8 cellular contexts compared by ENCODE assay signal in the genomic region with DNA sequence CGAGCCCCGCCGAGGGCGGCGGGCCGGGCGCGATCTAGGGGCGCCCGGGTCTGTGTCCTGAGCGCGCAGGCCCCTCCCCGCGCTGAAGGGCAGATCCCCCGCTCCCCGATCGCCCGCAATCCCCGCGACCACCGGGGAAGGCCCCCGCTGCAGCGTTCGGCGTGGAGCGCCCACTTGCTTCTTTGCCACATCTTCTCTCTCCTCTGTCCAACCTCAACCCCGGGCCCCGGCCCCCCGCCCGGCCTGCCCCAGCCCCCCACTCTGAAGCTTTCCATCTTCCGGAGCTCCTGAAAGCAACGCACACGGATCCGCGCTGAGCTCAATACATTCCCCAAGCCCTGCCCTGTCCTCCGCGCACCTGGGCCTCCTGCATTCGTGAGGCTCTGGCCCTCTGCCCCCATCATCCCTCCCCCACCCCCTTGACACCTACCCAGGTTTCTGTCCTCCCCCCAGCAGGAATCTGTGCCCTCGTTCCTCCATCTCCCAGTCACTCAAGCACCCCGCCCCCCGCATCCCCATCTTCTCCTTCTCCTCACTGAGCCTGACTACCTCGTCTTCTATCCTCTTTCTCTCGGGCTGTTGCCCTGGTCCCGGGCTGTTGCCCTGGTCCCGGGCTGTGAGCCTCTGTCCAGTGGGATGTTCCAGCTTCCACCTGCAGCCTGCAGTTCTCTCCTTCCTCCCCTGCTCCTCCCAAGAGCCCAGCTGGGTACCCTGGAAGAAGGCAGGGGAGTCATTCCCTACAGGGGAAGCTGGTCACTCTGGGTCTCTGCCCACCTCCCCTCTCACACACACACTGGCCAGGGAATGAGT. TPM values are rescaled to one million over a fixed set of nuclear protein-coding genes. Genes with fewer than 3 reads are reported as not detected.
DNase-seq lines count a peak whose midpoint lies in the region; ATAC-seq, FAIRE-seq and TF ChIP-seq lines count a peak whose summit lies in the region.

No MANE protein-coding gene starts in this region.

- H3K27ac ChIP-seq in astrocyte (ENCODE audit: low read depth, low read length) (no peak overlapping the region), right lobe of liver (no peak overlapping the region)

- H3K4me3 ChIP-seq in astrocyte (ENCODE audit: insufficient read depth, low read depth, low read length) (peak overlapping the region; percentile 56), right lobe of liver (peak overlapping the region in 2 of 3 donors; percentile 32 to 46)

- H3K4me1 ChIP-seq in astrocyte (ENCODE audit: insufficient read depth, low read length): peaks cover 40% of the 10 kb centered on the region
- H3K4me1 ChIP-seq in right lobe of liver: peaks cover 0 to 3% (median 0%) of the 10 kb centered on the region in 4 donors

- no peak for DNase-seq in activated naive CD4-positive, alpha-beta T cell treated with anti-CD3 and anti-CD28 coated beads for 36 hours
- no peak for DNase-seq in activated naive CD4-positive, alpha-beta T cell (lab: John Stamatoyannopoulos, UW)
- DNase-seq in astrocyte (ENCODE audit: low read depth) (no peak), right lobe of liver (no peak), type B pancreatic cell (ENCODE audit: extremely low spot score, unreplicated experiment) (no peak), activated gamma-delta T cell treated with Interleukin-2 at 50 U/mL for 16 hours (no peak), DMS153 treated with DMSO at 0.1 percent for 48 hours (lab: John Stamatoyannopoulos, UW; ENCODE audit: unreplicated experiment) (no peak)
- DNase-seq in activated CD4-positive, CD25-positive, alpha-beta regulatory T cell treated with anti-CD3 and anti-CD28 coated beads, Interleukin-2, amount 50 U/mL, for 72 hours: no peak

- FAIRE-seq in astrocyte (lab: Jason Lieb, UNC): no peak

- peak overlapping the region; percentile 72 for H3K4me3 Mint-ChIP-seq in activated naive CD4-positive, alpha-beta T cell treated with anti-CD3 and anti-CD28 coated beads for 36 hours
- peak overlapping the region; percentile 86 for H3K4me3 Mint-ChIP-seq in astrocyte (ENCODE audit: unreplicated experiment)
- peak overlapping the region; percentile 85 for H3K4me3 Mint-ChIP-seq in type B pancreatic cell

- H3K9ac ChIP-seq in astrocyte (ENCODE audit: low read length): peak overlapping the region; percentile 71

- peaks cover 12% of the 10 kb centered on the region for H3K4me1 Mint-ChIP-seq in activated naive CD4-positive, alpha-beta T cell treated with anti-CD3 and anti-CD28 coated beads for 36 hours (ENCODE audit: low read depth)
- H3K4me1 Mint-ChIP-seq in astrocyte (ENCODE audit: low read depth, unreplicated experiment) (peaks cover 40% of the 10 kb centered on the region), type B pancreatic cell (ENCODE audit: unreplicated experiment) (peaks cover 19% of the 10 kb centered on the region)

- WGBS in right lobe of liver (ENCODE audit: insufficient coverage, low coverage, low lambda C conversion rate, missing lambda C conversion rate): 9% methylated on average over 19 of the region's 45 CpGs

- H2AFZ ChIP-seq in astrocyte (ENCODE audit: low read depth, low read length): no peak overlapping the region

- H3K36me3 ChIP-seq in astrocyte (ENCODE audit: insufficient read depth, low read length) (no peaks in the 10 kb centered on the region), right lobe of liver (no peaks in the 10 kb centered on the region)

- peak overlapping the region; percentile 91 for H3K4me2 ChIP-seq in astrocyte (ENCODE audit: low read length)

- CTCF ChIA-PET in activated naive CD4-positive, alpha-beta T cell treated with anti-CD3 and anti-CD28 coated beads for 36 hours (lab: Charles Lee): interaction anchor here (0.9 kb wide), 2 partner anchors 9 to 39 kb away, joined by 3 to 4 read pairs; no protein-coding TSS in a partner anchor

- H3K36me3 Mint-ChIP-seq in activated naive CD4-positive, alpha-beta T cell treated with anti-CD3 and anti-CD28 coated beads for 36 hours (ENCODE audit: low read depth): no peaks in the 10 kb centered on the region
- peaks cover 3% of the 10 kb centered on the region for H3K36me3 Mint-ChIP-seq in astrocyte (ENCODE audit: low read depth, unreplicated experiment)
- no peaks in the 10 kb centered on the region for H3K36me3 Mint-ChIP-seq in type B pancreatic cell

- H4K20me1 ChIP-seq in astrocyte (ENCODE audit: insufficient read depth, low read length): no peaks in the 10 kb centered on the region

- intact Hi-C loops in activated naive CD4-positive, alpha-beta T cell treated with anti-CD3 and anti-CD28 coated beads for 36 hours (cut with micrococcal nuclease): no loop called here
- intact Hi-C loops in right lobe of liver (cut with DNase I): no loop called here

- no peak for TF ChIP-seq CTCF in astrocyte (IDR thresholded peaks at IDR 0.05; ENCODE audit: insufficient read depth, low read depth, low read length)
- TF ChIP-seq CTCF in right lobe of liver (IDR thresholded peaks at IDR 0.05): no peak
- TF ChIP-seq CTCF in type B pancreatic cell (conservative IDR thresholded peaks at IDR 0.05): no peak

- no peak for TF ChIP-seq POLR2A in right lobe of liver (IDR thresholded peaks at IDR 0.05)

- H3K79me2 ChIP-seq in astrocyte (ENCODE audit: insufficient read depth, low read length): peaks cover 25% of the 10 kb centered on the region

- no peak for ATAC-seq in right lobe of liver

- no peaks in the 10 kb centered on the region for H3K9me3 Mint-ChIP-seq in activated naive CD4-positive, alpha-beta T cell treated with anti-CD3 and anti-CD28 coated beads for 36 hours
- H3K9me3 Mint-ChIP-seq in astrocyte (ENCODE audit: unreplicated experiment) (no peaks in the 10 kb centered on the region), type B pancreatic cell (no peaks in the 10 kb centered on the region)

- H3K27me3 ChIP-seq in astrocyte (ENCODE audit: insufficient read depth, low read length) (no peaks in the 10 kb centered on the region), right lobe of liver (peaks cover 0 to 8% of the 10 kb centered on the region in 2 donors)

- H3K27me3 Mint-ChIP-seq in activated naive CD4-positive, alpha-beta T cell treated with anti-CD3 and anti-CD28 coated beads for 36 hours (ENCODE audit: low read depth): peaks cover 9% of the 10 kb centered on the region
- peaks cover 4% of the 10 kb centered on the region for H3K27me3 Mint-ChIP-seq in astrocyte (ENCODE audit: low read depth, unreplicated experiment)
- peaks cover 28% of the 10 kb centered on the region for H3K27me3 Mint-ChIP-seq in type B pancreatic cell

- no peak overlapping the region for H3K27ac Mint-ChIP-seq in activated naive CD4-positive, alpha-beta T cell treated with anti-CD3 and anti-CD28 coated beads for 36 hours
- peak overlapping the region; percentile 53 for H3K27ac Mint-ChIP-seq in astrocyte (ENCODE audit: unreplicated experiment)
- peak overlapping the region; percentile 48 for H3K27ac Mint-ChIP-seq in type B pancreatic cell

- no peaks in the 10 kb centered on the region for H3K9me3 ChIP-seq in astrocyte (ENCODE audit: insufficient read depth, low read depth, low read length)
- no peaks in the 10 kb centered on the region for H3K9me3 ChIP-seq in right lobe of liver

RNA-seq across cellular contexts. Expression of gene SPEG, which starts 7.8 kb away (rescaled TPM):
- total RNA-seq in activated naive CD4-positive, alpha-beta T cell treated with anti-CD3 and anti-CD28 coated beads for 36 hours: 1 to 10 TPM; 1.3 to 1.4 TPM
- total RNA-seq in astrocyte (71.2 and 76.1 TPM in 2 replicates), right lobe of liver (1 to 10 TPM in 1 of 6 experiments, under 1 TPM in 5; 0.24 to 1.5 (median 0.48) TPM), type B pancreatic cell (ENCODE audit: low replicate concordance) (11.5 and 49.4 TPM in 2 replicates)

RNA-seq across cellular contexts. Expression of gene DES, which starts 24.2 kb away (rescaled TPM):
- not detected for total RNA-seq in activated naive CD4-positive, alpha-beta T cell treated with anti-CD3 and anti-CD28 coated beads for 36 hours
- total RNA-seq in astrocyte: 5.2 and 5.4 TPM in 2 replicates
- total RNA-seq in right lobe of liver: 10 to 100 TPM in 1 of 6 experiments, 1 to 10 TPM in 5; 1.2 to 25.6 (median 2.5) TPM
- 1.4 and 9.3 TPM in 2 replicates for total RNA-seq in type B pancreatic cell (ENCODE audit: low replicate concordance)

RNA-seq across cellular contexts. Expression of gene DNPEP, which starts 54.7 kb away (rescaled TPM):
- 10 to 100 TPM; 67.1 to 74.2 TPM for total RNA-seq in activated naive CD4-positive, alpha-beta T cell treated with anti-CD3 and anti-CD28 coated beads for 36 hours
- total RNA-seq in astrocyte (44.8 and 53.9 TPM in 2 replicates), right lobe of liver (10 to 100 TPM; 37.1 to 60.2 (median 47.0) TPM), type B pancreatic cell (ENCODE audit: low replicate concordance) (54.1 and 56.1 TPM in 2 replicates)

RNA-seq across cellular contexts. Expression of gene GMPPA, which starts 56.3 kb away (rescaled TPM):
- 10 to 100 TPM; 25.2 to 28.4 TPM for total RNA-seq in activated naive CD4-positive, alpha-beta T cell treated with anti-CD3 and anti-CD28 coated beads for 36 hours
- total RNA-seq in astrocyte: 49.5 and 55.3 TPM in 2 replicates
- total RNA-seq in right lobe of liver: 10 to 100 TPM; 21.7 to 54.1 (median 40.2) TPM
- 34.4 and 48.8 TPM in 2 replicates for total RNA-seq in type B pancreatic cell (ENCODE audit: low replicate concordance)
